ENCODE assay signal across 15 cellular contexts in genomic region chr18:70234667-70235459, GRCh38. TPM values are rescaled to one million over a fixed set of nuclear protein-coding genes. Genes with fewer than 3 reads are reported as not detected.
DNase-seq lines count a peak whose midpoint lies in the region; ATAC-seq, FAIRE-seq and TF ChIP-seq lines count a peak whose summit lies in the region.
"Had no signal": no experiment of that assay in that cellular context is flagged by ENCODE, and none has a peak within 500 bp of the region (broad histone marks: within the 10 kb centered on the region; RNA-seq: fewer than 3 reads in every experiment).

No MANE protein-coding gene starts in this region.

- no peak overlapping the region for H3K4me3 ChIP-seq in HepG2 (replicated peaks in 1 of 3; ENCODE audit: insufficient read depth in 1 of 3, low read depth in 2 of 3, low read length in 3 of 3)
- no peak overlapping the region for H3K4me3 ChIP-seq in right lobe of liver
- H3K4me3 ChIP-seq in bronchial epithelial cell (ENCODE audit: low read depth, low read length) = no peak overlapping the region

- no TSS peak for BruUV-seq in HepG2 (replicated peaks; lab: Mats Ljungman, UMichigan)

- H3K4me1 ChIP-seq in HepG2 (ENCODE audit: insufficient read depth, low read length) = peaks cover 17% of the 10 kb centered on the region
- H3K4me1 ChIP-seq in right lobe of liver = no peaks in the 10 kb centered on the region

- no peak overlapping the region for H2AFZ ChIP-seq in HepG2 (ENCODE audit: low read length)

- intact Hi-C loops in HepG2 (cut with micrococcal nuclease; ENCODE audit: unreplicated experiment) = no loop called here
- intact Hi-C loops in right lobe of liver (cut with DNase I) = no loop called here

- H3K27ac ChIP-seq in HepG2 (ENCODE audit: extremely low read length, insufficient read depth, low read length) (no peak overlapping the region), right lobe of liver (no peak overlapping the region)

- ATAC-seq in HepG2 (peak; percentile 54), right lobe of liver (no peak), HG02642 (IDR thresholded peaks at IDR 0.05; ENCODE audit: poor library complexity, unreplicated experiment) (no peak)

- H3K79me2 ChIP-seq in HepG2 (ENCODE audit: insufficient read depth, low read length) = no peaks in the 10 kb centered on the region

- in situ Hi-C loops in HepG2 (cut with HindIII; ENCODE audit: extremely low pct_ligation_motif_present, low pct_unique_long_range_greater_than_20kb) = no loop called here

- H3K9ac ChIP-seq in HepG2 (ENCODE audit: insufficient read depth, low read depth, low read length) = no peak overlapping the region

- no peak for TF ChIP-seq EP300 in HepG2 (IDR thresholded peaks at IDR 0.05; ENCODE audit: low read depth in 2 of 2, low read length in 2 of 2)
- no peak for TF ChIP-seq EP300 in HepG2 (CRISPR knock-in tag; IDR thresholded peaks at IDR 0.05; ENCODE audit: borderline replicate concordance)

- H3K9me3 ChIP-seq in HepG2 (ENCODE audit: low read length) (no peaks in the 10 kb centered on the region), right lobe of liver (no peaks in the 10 kb centered on the region)

- no peaks in the 10 kb centered on the region for H4K20me1 ChIP-seq in HepG2 (ENCODE audit: insufficient read depth, low read length)

- POLR2A ChIA-PET in HepG2 (lab: Yijun Ruan, JAX) = no interaction called here

- no peak for TF ChIP-seq RAD21 in HepG2 (CRISPR knock-in tag; IDR thresholded peaks at IDR 0.05)

- H3K27me3 ChIP-seq in HepG2 (ENCODE audit: control insufficient read depth in 1 of 2, insufficient read depth in 2 of 2, low read length in 2 of 2) = peaks cover 0 to 23% of the 10 kb centered on the region in 2 experiments; a peak in 2 of 5 replicates
- H3K27me3 ChIP-seq in right lobe of liver = no peaks in the 10 kb centered on the region
- H3K27me3 ChIP-seq in bronchial epithelial cell (ENCODE audit: control insufficient read depth, insufficient read depth, low read length) = no peaks in the 10 kb centered on the region

- no peak for FAIRE-seq in HepG2 (lab: Jason Lieb, UNC)
- no peak for FAIRE-seq in bronchial epithelial cell (lab: Jason Lieb, UNC)
- FAIRE-seq: colon, G401.6, small intestine had no signal

- 28% methylated on average over 10 of the region's 12 CpGs for WGBS in HepG2 (ENCODE audit: low lambda C conversion rate)
- WGBS in right lobe of liver (ENCODE audit: insufficient coverage, low coverage, low lambda C conversion rate, missing lambda C conversion rate) = 59% methylated on average over 10 of the region's 12 CpGs

- DNase-seq in HepG2 (ENCODE audit: low spot score) (no peak), right lobe of liver (no peak), bronchial epithelial cell (ENCODE audit: low read depth) (peak; percentile 31), left kidney (ENCODE audit: low read depth, low spot score) (peak; percentile 44), T-helper 2 cell (no peak)
- DNase-seq in stimulated activated naive CD4-positive, alpha-beta T cell (lab: John Stamatoyannopoulos, UW) = no peak
- DNase-seq in activated effector memory CD4-positive, alpha-beta T cell treated with anti-CD3 and anti-CD28 coated beads, Interleukin-2, amount 50 U/mL, for 16 hours = no peak
- DNase-seq: activated CD4-positive, alpha-beta T cell treated with anti-CD3 and anti-CD28 coated beads, Interleukin-2, amount 10 ng/mL, durations not matched to agents 7 days and 5 days; activated naive CD4-positive, alpha-beta T cell treated with Interleukin-2 at 50 U/mL for 16 hours; NCI-H2081; SHP77; small intestine had no signal

- CTCF ChIA-PET in HepG2 (lab: Yijun Ruan, JAX; ENCODE audit: low intra/inter-chr PET ratio, low total read pairs) = no interaction called here

- no peak overlapping the region; the same call in 1 of the 2 replicates for H3K4me2 ChIP-seq in HepG2 (ENCODE audit: low read depth, low read length)

- no peaks in the 10 kb centered on the region for H3K36me3 ChIP-seq in HepG2 (replicated peaks in 1 of 2; ENCODE audit: control insufficient read depth in 1 of 2, insufficient read depth in 2 of 2, low read length in 2 of 2)
- H3K36me3 ChIP-seq in right lobe of liver = no peaks in the 10 kb centered on the region
- no peaks in the 10 kb centered on the region for H3K36me3 ChIP-seq in bronchial epithelial cell (ENCODE audit: control insufficient read depth, insufficient read depth, low read length)

- TF ChIP-seq CTCF in HepG2 (CRISPR knock-in tag; IDR thresholded peaks at IDR 0.05) = no peak
- TF ChIP-seq CTCF in right lobe of liver (IDR thresholded peaks at IDR 0.05) = no peak
- TF ChIP-seq CTCF in bronchial epithelial cell (IDR thresholded peaks at IDR 0.05; ENCODE audit: insufficient read depth, low read length, severe bottlenecking) = no peak

- TF ChIP-seq POLR2A in HepG2 (IDR thresholded peaks at IDR 0.05; ENCODE audit: insufficient read depth in 1 of 2, low read depth in 2 of 2, low read length in 2 of 2) (no peak), right lobe of liver (IDR thresholded peaks at IDR 0.05) (no peak)

TF ChIP-seq in HepG2, 621 proteins besides CTCF, POLR2A, EP300 and RAD21:
- TF ChIP-seq GABPA (IDR thresholded peaks at IDR 0.05; ENCODE audit: low read depth, low read length) (no peak), GABPA (CRISPR knock-in tag; IDR thresholded peaks at IDR 0.05; ENCODE audit: low read depth) (no peak), ARNTL (CRISPR knock-in tag; IDR thresholded peaks at IDR 0.05) (no peak), EZH2 (conservative IDR thresholded peaks at IDR 0.05; ENCODE audit: low read depth, low read length) (no peak), MAFG (CRISPR knock-in tag; IDR thresholded peaks at IDR 0.05) (no peak), CEBPG (CRISPR knock-in tag; IDR thresholded peaks at IDR 0.05) (no peak), HNF4G (IDR thresholded peaks at IDR 0.05; ENCODE audit: borderline replicate concordance, low read depth, low read length) (no peak), HNF4G (CRISPR knock-in tag; IDR thresholded peaks at IDR 0.05; ENCODE audit: borderline replicate concordance, low read depth) (no peak), SOX5 (CRISPR knock-in tag; IDR thresholded peaks at IDR 0.05; ENCODE audit: borderline replicate concordance) (no peak), POLR2AphosphoS5 (IDR thresholded peaks at IDR 0.05; ENCODE audit: low read depth, low read length) (no peak), MXD4 (CRISPR knock-in tag; IDR thresholded peaks at IDR 0.05) (no peak)

RNA-seq across cellular contexts. Expression of gene RTTN, which starts 29.4 kb away (rescaled TPM):
- total RNA-seq in HepG2 (2016; rRNA removed; fragmentation: Illumina TruSeq; extraction: Trizol) (12.5 and 18.7 TPM in 2 replicates), right lobe of liver (1 to 10 TPM; 2.3 to 7.4 (median 6.5) TPM), bronchial epithelial cell (22.0 and 31.3 TPM in 2 replicates)
- total RNA-seq in HepG2 (2016; cell fraction: cytosol; rRNA removed; fragmentation: Illumina TruSeq; extraction: Trizol; ENCODE audit: low read depth) = 15.8 and 24.3 TPM in 2 replicates
- total RNA-seq in HepG2 (2016; cell fraction: insoluble cytoplasmic fraction; rRNA removed; fragmentation: Illumina TruSeq; extraction: Trizol) = 11.4 and 18.6 TPM in 2 replicates
- 9.9 and 11.5 TPM in 2 replicates for total RNA-seq in HepG2 (2016; cell fraction: membrane; rRNA removed; fragmentation: Illumina TruSeq; extraction: Trizol)
- 69.6 and 74.0 TPM in 2 replicates for total RNA-seq in HepG2 (2016; cell fraction: nucleus; rRNA removed; fragmentation: Illumina TruSeq; extraction: Trizol)
- 3.4 and 5.4 TPM in 2 replicates for polyA plus RNA-seq in HepG2 (2011; rRNA removed)
- polyA plus RNA-seq in HepG2 (2011; cell fraction: cytosol; rRNA removed) = 1.8 and 2.0 TPM in 2 replicates
- polyA plus RNA-seq in HepG2 (2011; cell fraction: nucleus; rRNA removed) = 8.1 and 9.1 TPM in 2 replicates
- polyA plus RNA-seq in HepG2 (2012) = 3.8 and 4.5 TPM in 2 replicates
- 1.0 and 1.1 TPM in 2 replicates for polyA plus RNA-seq in HepG2 (2016; cell fraction: cytosol; fragmentation: Illumina TruSeq; extraction: Trizol; ENCODE audit: low read depth)
- 5.4 and 7.2 TPM in 2 replicates for polyA plus RNA-seq in HepG2 (2016; cell fraction: insoluble cytoplasmic fraction; fragmentation: Illumina TruSeq; extraction: Trizol; ENCODE audit: low read depth)
- 1.6 and 1.9 TPM in 2 replicates for polyA plus RNA-seq in HepG2 (2016; cell fraction: membrane; fragmentation: Illumina TruSeq; extraction: Trizol; ENCODE audit: low read depth)
- 14.8 and 16.8 TPM in 2 replicates for polyA plus RNA-seq in HepG2 (2016; cell fraction: nucleus; fragmentation: Illumina TruSeq; extraction: Trizol; ENCODE audit: insufficient read depth, low read depth)
- polyA minus RNA-seq in HepG2 (2011; rRNA and poly(A)+ RNA removed; ENCODE audit: low replicate concordance) = 18.4 and 41.1 TPM in 2 replicates
- polyA minus RNA-seq in HepG2 (2011; cell fraction: cytosol; rRNA and poly(A)+ RNA removed) = 4.4 and 5.3 TPM in 2 replicates
- polyA minus RNA-seq in HepG2 (2011; cell fraction: nucleus; rRNA and poly(A)+ RNA removed) = 117 and 137 TPM in 2 replicates

RNA-seq across cellular contexts. Expression of gene SOCS6, which starts 54.0 kb away (rescaled TPM):
- total RNA-seq in HepG2 (2016; rRNA removed; fragmentation: Illumina TruSeq; extraction: Trizol) (38.3 and 49.0 TPM in 2 replicates), right lobe of liver (10 to 100 TPM; 11.7 to 18.0 (median 14.0) TPM), bronchial epithelial cell (51.6 and 52.7 TPM in 2 replicates)
- 5.6 and 6.6 TPM in 2 replicates for total RNA-seq in HepG2 (2016; cell fraction: cytosol; rRNA removed; fragmentation: Illumina TruSeq; extraction: Trizol; ENCODE audit: low read depth)
- total RNA-seq in HepG2 (2016; cell fraction: insoluble cytoplasmic fraction; rRNA removed; fragmentation: Illumina TruSeq; extraction: Trizol) = 37.6 and 47.6 TPM in 2 replicates
- total RNA-seq in HepG2 (2016; cell fraction: membrane; rRNA removed; fragmentation: Illumina TruSeq; extraction: Trizol) = 27.3 and 28.4 TPM in 2 replicates
- total RNA-seq in HepG2 (2016; cell fraction: nucleus; rRNA removed; fragmentation: Illumina TruSeq; extraction: Trizol) = 30.4 and 31.8 TPM in 2 replicates
- 16.4 and 18.6 TPM in 2 replicates for polyA plus RNA-seq in HepG2 (2011; rRNA removed)
- polyA plus RNA-seq in HepG2 (2011; cell fraction: cytosol; rRNA removed) = 12.9 and 16.3 TPM in 2 replicates
- polyA plus RNA-seq in HepG2 (2011; cell fraction: nucleus; rRNA removed) = 11.7 and 13.4 TPM in 2 replicates
- 16.0 and 19.4 TPM in 2 replicates for polyA plus RNA-seq in HepG2 (2012)
- 3.9 and 4.2 TPM in 2 replicates for polyA plus RNA-seq in HepG2 (2016; cell fraction: cytosol; fragmentation: Illumina TruSeq; extraction: Trizol; ENCODE audit: low read depth)
- polyA plus RNA-seq in HepG2 (2016; cell fraction: insoluble cytoplasmic fraction; fragmentation: Illumina TruSeq; extraction: Trizol; ENCODE audit: low read depth) = 29.0 and 32.7 TPM in 2 replicates
- polyA plus RNA-seq in HepG2 (2016; cell fraction: membrane; fragmentation: Illumina TruSeq; extraction: Trizol; ENCODE audit: low read depth) = 13.0 and 13.4 TPM in 2 replicates
- polyA plus RNA-seq in HepG2 (2016; cell fraction: nucleus; fragmentation: Illumina TruSeq; extraction: Trizol; ENCODE audit: insufficient read depth, low read depth) = 29.4 and 30.4 TPM in 2 replicates
- 25.5 and 66.8 TPM in 2 replicates for polyA minus RNA-seq in HepG2 (2011; rRNA and poly(A)+ RNA removed; ENCODE audit: low replicate concordance)
- 23.0 and 28.6 TPM in 2 replicates for polyA minus RNA-seq in HepG2 (2011; cell fraction: cytosol; rRNA and poly(A)+ RNA removed)
- 53.8 and 56.2 TPM in 2 replicates for polyA minus RNA-seq in HepG2 (2011; cell fraction: nucleus; rRNA and poly(A)+ RNA removed)

Comparison
In these comparisons a context has a peak if more than half of its experiments do, and no peak if none do; other contexts are left out.
1. DNase-seq: peak in bronchial epithelial cell (single experiment) and left kidney (single experiment); none in HepG2 (single experiment), right lobe of liver (0 of 3), stimulated activated naive CD4-positive, alpha-beta T cell (0 of 6), T-helper 2 cell (0 of 5) and activated effector memory CD4-positive, alpha-beta T cell treated with anti-CD3 and anti-CD28 coated beads, Interleukin-2, amount 50 U/mL, for 16 hours (single experiment).